ENCODE assay signal across 9 cellular contexts in the genomic region with DNA sequence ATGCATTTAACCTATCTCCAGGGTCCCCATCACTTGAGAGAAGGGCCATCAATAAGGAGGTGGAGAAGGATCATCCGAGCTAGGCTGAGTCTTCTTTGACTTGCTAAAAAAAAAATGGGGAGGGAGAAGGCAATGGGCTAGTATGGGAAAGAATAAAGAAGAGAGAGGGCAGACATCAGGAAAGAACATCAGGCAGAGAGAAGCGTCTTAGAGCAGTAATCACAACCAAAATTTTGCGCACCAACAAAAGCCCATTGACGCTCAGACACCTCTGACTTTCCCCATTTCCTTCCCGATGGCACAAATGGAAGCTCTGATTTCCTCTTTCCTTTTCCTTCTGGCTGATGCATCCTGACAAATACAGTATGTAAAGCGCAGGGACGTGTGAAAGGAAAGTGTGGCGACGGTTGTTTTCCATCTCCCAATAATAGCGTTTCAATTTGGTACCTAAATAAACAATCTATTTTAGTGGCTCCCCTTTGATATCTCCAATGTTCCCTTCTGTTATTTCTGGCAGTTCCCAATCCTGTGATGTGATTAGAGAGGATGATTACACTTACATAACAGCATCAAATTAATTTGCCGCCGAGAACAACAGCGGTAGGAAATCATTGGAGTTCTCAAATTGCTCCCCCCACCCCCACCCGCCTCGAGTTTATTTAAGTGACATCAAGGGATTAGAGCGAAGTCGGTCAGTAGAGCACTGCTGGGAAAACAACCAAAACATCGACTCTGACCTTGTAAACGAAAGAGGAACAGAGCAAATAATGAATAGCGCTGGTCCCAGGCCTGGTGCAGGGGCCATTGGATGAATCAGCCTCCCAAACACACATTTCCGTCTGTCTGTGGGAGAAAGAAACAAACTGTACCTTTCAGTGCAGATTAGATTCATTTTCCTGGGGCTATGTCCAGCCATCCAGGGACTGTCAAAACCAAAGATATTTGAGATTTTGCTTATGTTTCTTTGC.
A peak's percentile ranks its signal among the peaks of the same experiment; 100 is the strongest.
DNase-seq lines count a peak whose midpoint lies in the region; ATAC-seq and TF ChIP-seq lines count a peak whose summit lies in the region.
"Had no signal": no experiment of that assay in that cellular context is flagged by ENCODE, and none has a peak within 500 bp of the region (broad histone marks: within the 10 kb centered on the region; RNA-seq: fewer than 3 reads in every experiment).

No MANE protein-coding gene starts in this region.

- H3K4me1 ChIP-seq in RWPE2 (ENCODE audit: insufficient read depth, poor library complexity, severe bottlenecking) = no peaks in the 10 kb centered on the region

- H3K4me3 ChIP-seq in RWPE2 (ENCODE audit: severe bottlenecking) (no peak overlapping the region), fibroblast of the aortic adventitia (ENCODE audit: low read depth, low read length) (no peak overlapping the region)

- H3K9me3 ChIP-seq in RWPE2 (ENCODE audit: severe bottlenecking) = no peaks in the 10 kb centered on the region

- H3K36me3 ChIP-seq in RWPE2 (ENCODE audit: low read depth) = no peaks in the 10 kb centered on the region

- peak; percentile 55; the same call in 2 of the 3 replicates for ATAC-seq in RWPE2 (ENCODE audit: low read depth)
- no peak for ATAC-seq in HG03442 (IDR thresholded peaks at IDR 0.05; ENCODE audit: unreplicated experiment)

- TF ChIP-seq CTCF in RWPE2 (IDR thresholded peaks at IDR 0.05; ENCODE audit: poor library complexity, severe bottlenecking) = no peak
- no peak for TF ChIP-seq CTCF in fibroblast of the aortic adventitia (IDR thresholded peaks at IDR 0.05; ENCODE audit: insufficient read depth, low read length)

- no peak overlapping the region for H3K27ac ChIP-seq in RWPE2 (ENCODE audit: poor library complexity, severe bottlenecking)

- H3K27me3 ChIP-seq in RWPE2 (ENCODE audit: insufficient read depth, poor library complexity, severe bottlenecking) = peaks cover 7% of the 10 kb centered on the region

- peak; percentile 43 for DNase-seq in COLO668 (lab: John Stamatoyannopoulos, UW; ENCODE audit: unreplicated experiment)
- DNase-seq in RWPE2 (ENCODE audit: low spot score) = no peak
- DNase-seq in fibroblast of the aortic adventitia (ENCODE audit: low read depth) = peak; percentile 52
- DNase-seq in pons (ENCODE audit: low spot score) = peak; percentile 59
- no peak for DNase-seq in UCSD-AML1 (lab: John Stamatoyannopoulos, UW; ENCODE audit: unreplicated experiment)
- no peak for DNase-seq in activated T-cell treated with anti-CD3 and anti-CD28 coated beads, Interleukin-2, amount 50 U/mL, for 48 hours
- DNase-seq in DMS79 (lab: John Stamatoyannopoulos, UW) = no peak
- DNase-seq: activated CD4-positive, alpha-beta T cell treated with anti-CD3 and anti-CD28 coated beads, Interleukin-2, amount 50 U/mL, for 4 hours had no signal

Comparison
In these comparisons a context has a peak if more than half of its experiments do, and no peak if none do; other contexts are left out.
1. DNase-seq: peak in COLO668 (single experiment), fibroblast of the aortic adventitia (single experiment) and pons (single experiment); none in RWPE2 (single experiment), UCSD-AML1 (single experiment), activated T-cell treated with anti-CD3 and anti-CD28 coated beads, Interleukin-2, amount 50 U/mL, for 48 hours (0 of 2) and DMS79 (single experiment).